10 cellular contexts compared by ENCODE assay signal in genomic region chr11:40370821-40371616, GRCh38.
"Had no signal": no experiment of that assay in that cellular context is flagged by ENCODE, and none has a peak within 500 bp of the region (broad histone marks: within the 10 kb centered on the region; RNA-seq: fewer than 3 reads in every experiment).

No MANE protein-coding gene starts in this region.

- H3K27me3 Mint-ChIP-seq: IgD-negative memory B cell had no signal

- H3K4me3 ChIP-seq: GM23248, HAP-1 had no signal

- H3K4me1 Mint-ChIP-seq: IgD-negative memory B cell had no signal

- H3K9me3 Mint-ChIP-seq: HFFc6 had no signal

- ATAC-seq: HCT116 had no signal

- H3K27ac Mint-ChIP-seq: HFFc6, IgD-negative memory B cell had no signal

- H3K4me1 ChIP-seq: HAP-1 had no signal

- DNase-seq: GM23248, GOT3, H7, HFFc6, KBM-7 had no signal

- FAIRE-seq: HTR-8/SVneo had no signal

- H3K27ac ChIP-seq: GM23248, KMS-11 had no signal

- H3K36me3 ChIP-seq: HAP-1 had no signal

- H3K4me3 Mint-ChIP-seq: HFFc6, IgD-negative memory B cell had no signal

- H3K36me3 Mint-ChIP-seq: IgD-negative memory B cell had no signal

- H3K9me3 ChIP-seq: HAP-1 had no signal
